In genomic region chr3:113140876-113141275, GRCh38 we compare ENCODE assay signal across 13 cellular contexts.
A peak's percentile ranks its signal among the peaks of the same experiment; 100 is the strongest.
DNase-seq lines count a peak whose midpoint lies in the region; ATAC-seq and TF ChIP-seq lines count a peak whose summit lies in the region.
"Had no signal": no experiment of that assay in that cellular context is flagged by ENCODE, and none has a peak within 500 bp of the region (broad histone marks: within the 10 kb centered on the region; RNA-seq: fewer than 3 reads in every experiment).

No MANE protein-coding gene starts in this region.

- H3K9me3 Mint-ChIP-seq in glutamatergic neuron (ENCODE audit: unreplicated experiment): no peaks in the 10 kb centered on the region

- DNase-seq in GDM1 (lab: John Stamatoyannopoulos, UW): peak; percentile 49
- DNase-seq in SKM-1 treated with dmso at 0.1 percent for 144 hours (lab: John Stamatoyannopoulos, UW; ENCODE audit: unreplicated experiment): peak; percentile 13
- peak; percentile 74 for DNase-seq in kidney tubule cell (ENCODE audit: low spot score)
- DNase-seq in glutamatergic neuron: no peak
- no peak for DNase-seq in RPMI8226
- DNase-seq in T-helper 9 cell: no peak
- DNase-seq: activated CD4-positive, CD25-positive, alpha-beta regulatory T cell treated with anti-CD3 and anti-CD28 coated beads, Interleukin-2, amount 50 U/mL, for 72 hours; activated effector memory CD4-positive, alpha-beta T cell treated with anti-CD3 and anti-CD28 coated beads, Interleukin-2, amount 50 U/mL, for 16 hours; central memory CD4-positive, alpha-beta T cell; erythroblast; SK-N-SH had no signal

- TF ChIP-seq CTCF in glutamatergic neuron (IDR thresholded peaks at IDR 0.05; ENCODE audit: partially characterized antibody, unreplicated experiment): no peak

- ATAC-seq in HG02610 (IDR thresholded peaks at IDR 0.05; ENCODE audit: unreplicated experiment): peak; percentile 72
- ATAC-seq in HG03135 (IDR thresholded peaks at IDR 0.05; ENCODE audit: unreplicated experiment): no peak

- H3K36me3 Mint-ChIP-seq in glutamatergic neuron (ENCODE audit: unreplicated experiment): peaks cover 7% of the 10 kb centered on the region

- no peak overlapping the region for H3K4me3 Mint-ChIP-seq in glutamatergic neuron (ENCODE audit: unreplicated experiment)

- H3K4me1 Mint-ChIP-seq in glutamatergic neuron (ENCODE audit: low read depth, unreplicated experiment): no peaks in the 10 kb centered on the region

- H3K27ac Mint-ChIP-seq in glutamatergic neuron (ENCODE audit: unreplicated experiment): no peak overlapping the region

- no peaks in the 10 kb centered on the region for H3K27me3 Mint-ChIP-seq in glutamatergic neuron (ENCODE audit: unreplicated experiment)

Comparison
In these comparisons a context has a peak if more than half of its experiments do, and no peak if none do; other contexts are left out.
1. DNase-seq: peak in GDM1 (single experiment), SKM-1 treated with dmso at 0.1 percent for 144 hours (single experiment) and kidney tubule cell (single experiment); none in glutamatergic neuron (single experiment), RPMI8226 (single experiment) and T-helper 9 cell (single experiment).